In the genomic region with DNA sequence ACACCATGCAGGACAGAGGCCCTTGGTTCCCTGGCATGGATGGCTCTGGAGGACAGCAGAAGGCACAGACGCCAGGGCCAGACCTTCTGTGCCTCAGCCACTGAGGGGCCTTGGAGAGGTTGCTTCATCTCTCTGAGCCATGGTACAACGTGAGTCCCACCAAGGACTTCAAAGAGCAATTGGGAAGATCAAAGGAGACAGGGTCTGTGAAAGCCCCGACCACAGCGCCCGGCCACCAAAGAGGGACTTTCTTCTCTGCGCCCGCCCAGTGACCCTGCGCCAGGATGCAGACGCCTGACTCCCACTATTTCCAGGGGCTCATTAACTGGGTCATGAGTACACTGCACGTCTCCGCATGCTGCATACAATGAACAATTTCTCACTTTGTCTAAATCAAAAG, we compare ENCODE assay signal across 24 cellular contexts.
"Had no signal": no experiment of that assay in that cellular context is flagged by ENCODE, and none has a peak within 500 bp of the region (broad histone marks: within the 10 kb centered on the region; RNA-seq: fewer than 3 reads in every experiment).

No MANE protein-coding gene starts in this region.

- H3K27me3 ChIP-seq: body of pancreas, dorsolateral prefrontal cortex, stomach, vagina had no signal

- H3K4me3 ChIP-seq: body of pancreas, dorsolateral prefrontal cortex, smooth muscle cell, stomach, vagina had no signal

- H3K4me1 ChIP-seq: body of pancreas, stomach, vagina had no signal

- H3K9me3 Mint-ChIP-seq: activated CD4-positive, alpha-beta T cell treated with anti-CD3 and anti-CD28 coated beads, Interleukin-2, amount 10 ng/mL, durations not matched to agents 24 days and 14 days; endodermal cell; nephron; stimulated activated effector memory CD8-positive, alpha-beta T cell treated with anti-CD3 and anti-CD28 coated beads, Interleukin-12 subunit alpha, Interleukin-12 subunit beta, amount 100 ng/mL, for 72 hours had no signal

- ATAC-seq: body of pancreas; left lobe of liver; sciatic nerve; stimulated activated effector memory CD8-positive, alpha-beta T cell treated with anti-CD3 and anti-CD28 coated beads, Interleukin-12 subunit alpha, Interleukin-12 subunit beta, amount 100 ng/mL, for 72 hours had no signal

- H3K9me3 ChIP-seq: body of pancreas, stomach, vagina had no signal

- H3K36me3 Mint-ChIP-seq: activated naive CD8-positive, alpha-beta T cell had no signal

- H3K4me2 ChIP-seq: smooth muscle cell had no signal

- H3K4me3 Mint-ChIP-seq: activated CD4-positive, alpha-beta T cell treated with anti-CD3 and anti-CD28 coated beads, Interleukin-2, amount 10 ng/mL, durations not matched to agents 24 days and 14 days; activated naive CD8-positive, alpha-beta T cell; endodermal cell; nephron; stimulated activated effector memory CD8-positive, alpha-beta T cell treated with anti-CD3 and anti-CD28 coated beads, Interleukin-12 subunit alpha, Interleukin-12 subunit beta, amount 100 ng/mL, for 72 hours had no signal

- H3K27ac ChIP-seq: body of pancreas, epithelial cell of prostate, stomach, vagina had no signal

- DNase-seq: activated CD4-positive, alpha-beta T cell treated with anti-CD3 and anti-CD28 coated beads, Interleukin-2, amount 10 ng/mL, durations not matched to agents 24 days and 14 days; activated CD8-positive, alpha-beta memory T cell treated with anti-CD3 and anti-CD28 coated beads for 24 hours; activated CD8-positive, alpha-beta memory T cell treated with anti-CD3 and anti-CD28 coated beads, Interleukin-2, amount 50 U/mL, for 48 hours; activated gamma-delta T cell treated with Interleukin-2 at 50 U/mL for 16 hours; amniotic stem cell; body of pancreas; caudate nucleus; endodermal cell; foreskin fibroblast; hippocampal formation; mammary epithelial cell; midbrain; stimulated activated CD4-positive, alpha-beta T cell treated with anti-CD3 and anti-CD28 coated beads, Interleukin-4, amount 100 ng/mL, for 24 hours; stomach; trophoblast cell had no signal

- H3K4me1 Mint-ChIP-seq: endodermal cell had no signal

- H3K27ac Mint-ChIP-seq: activated CD4-positive, alpha-beta T cell treated with anti-CD3 and anti-CD28 coated beads, Interleukin-2, amount 10 ng/mL, durations not matched to agents 24 days and 14 days; activated naive CD8-positive, alpha-beta T cell; endodermal cell; nephron; stimulated activated effector memory CD8-positive, alpha-beta T cell treated with anti-CD3 and anti-CD28 coated beads, Interleukin-12 subunit alpha, Interleukin-12 subunit beta, amount 100 ng/mL, for 72 hours had no signal

- H3K27me3 Mint-ChIP-seq: activated CD4-positive, alpha-beta T cell treated with anti-CD3 and anti-CD28 coated beads, Interleukin-2, amount 10 ng/mL, durations not matched to agents 24 days and 14 days; activated naive CD8-positive, alpha-beta T cell had no signal
